In genomic region chr20:56391596-56392281, GRCh38 we compare ENCODE assay signal across 8 cellular contexts. TPM values are rescaled to one million over a fixed set of nuclear protein-coding genes. Genes with fewer than 3 reads are reported as not detected.
DNase-seq lines count a peak whose midpoint lies in the region; ATAC-seq lines count a peak whose summit lies in the region.

TSS of gene AURKA (minus strand) at chr20:56392215. CDS start at chr20:56388197, 4,018 bp downstream.

- H3K36me3 ChIP-seq in mesodermal cell (ENCODE audit: control insufficient read depth, insufficient read depth, low read length) = peaks cover 56% of the 10 kb centered on the region

- H3K4me1 ChIP-seq in mesodermal cell (ENCODE audit: control insufficient read depth, insufficient read depth, low read length, poor library complexity, severe bottlenecking) = peaks cover 13% of the 10 kb centered on the region

- DNase-seq in M059J (ENCODE audit: low read depth) (no peak), immature natural killer cell (no peak), NCI-H1417 treated with DMSO at 0.1 percent for 48 hours (lab: John Stamatoyannopoulos, UW) (no peak)

- H3K27me3 Mint-ChIP-seq in immature natural killer cell (ENCODE audit: low read depth in 3 of 3) = no peaks in the 10 kb centered on the region

- 0% methylated on average over 16 to 27 of the region's 37 CpGs for WGBS in mesodermal cell (ENCODE audit: insufficient coverage in 2 of 2), 2 experiments

- ATAC-seq in GM18508 (IDR thresholded peaks at IDR 0.05; ENCODE audit: insufficient read depth, unreplicated experiment) (peak; percentile 10), GM21786 (IDR thresholded peaks at IDR 0.05; ENCODE audit: unreplicated experiment) (peak; percentile 25), HG02938 (IDR thresholded peaks at IDR 0.05; ENCODE audit: unreplicated experiment) (no peak)

- H3K4me3 Mint-ChIP-seq in immature natural killer cell = no peak within 1 kb of the TSS

- no peaks in the 10 kb centered on the region for H3K9me3 Mint-ChIP-seq in immature natural killer cell

- H3K27ac ChIP-seq in cingulate gyrus (ENCODE audit: low read depth, low read length) (peak within 1 kb of the TSS; percentile 94), mesodermal cell (ENCODE audit: low read depth, low read length, severe bottlenecking) (peak within 1 kb of the TSS; percentile 90)

- H3K36me3 Mint-ChIP-seq in immature natural killer cell = peaks cover 11 to 14% (median 11%) of the 10 kb centered on the region in 3 donors

- H3K27ac Mint-ChIP-seq in immature natural killer cell = peak within 1 kb of the TSS in 3 of 6 donors; percentile 60 to 85 (median 70)

- peak within 1 kb of the TSS; percentile 90 for H3K4me3 ChIP-seq in mesodermal cell (ENCODE audit: extremely low read depth, insufficient read depth, low read length, poor library complexity, severe bottlenecking)

- H3K9me3 ChIP-seq in mesodermal cell (ENCODE audit: control insufficient read depth, low read length) = no peaks in the 10 kb centered on the region

- peaks cover 0 to 23% of the 10 kb centered on the region in 2 donors for H3K4me1 Mint-ChIP-seq in immature natural killer cell

RNA-seq across cellular contexts. Expression of gene AURKA, which starts in this region (rescaled TPM):
- 191 and 212 TPM in 2 replicates for total RNA-seq in M059J (2014; rRNA removed; shearing (Covaris generic))
- polyA plus RNA-seq in mesodermal cell (2013, experiment 1 of 2) = 61.5 TPM
- polyA plus RNA-seq in mesodermal cell (2013, experiment 2 of 2) = 65.7 TPM
- 1 to 10 TPM; 1.1 to 2.2 (median 1.8) TPM for polyA plus RNA-seq in immature natural killer cell
